Comparison of ENCODE assay signal across 21 cellular contexts in the genomic region with DNA sequence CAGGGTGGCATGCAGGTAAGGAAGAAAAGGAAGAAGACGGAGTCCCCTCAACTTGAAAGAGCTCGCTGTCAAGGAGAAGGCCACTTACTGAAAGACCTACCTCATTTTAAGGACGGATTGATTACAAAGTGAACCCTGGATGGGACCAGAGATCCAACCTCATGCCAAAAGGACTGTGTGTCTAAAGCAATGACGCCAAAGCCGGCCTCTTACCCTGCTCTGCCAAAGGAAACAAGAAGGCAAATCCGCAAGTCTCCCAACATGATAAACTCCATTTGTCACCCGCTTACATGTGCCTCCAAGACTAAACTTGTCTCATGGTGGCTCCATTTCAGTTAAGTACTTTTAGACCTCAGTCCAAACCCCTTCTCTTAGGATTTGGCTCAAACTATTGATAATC.
DNase-seq lines count a peak whose midpoint lies in the region; ATAC-seq and TF ChIP-seq lines count a peak whose summit lies in the region.
"Had no signal": no experiment of that assay in that cellular context is flagged by ENCODE, and none has a peak within 500 bp of the region (broad histone marks: within the 10 kb centered on the region; RNA-seq: fewer than 3 reads in every experiment).

No MANE protein-coding gene starts in this region.

- peaks cover 42% of the 10 kb centered on the region for H3K4me1 Mint-ChIP-seq in activated CD4-positive, alpha-beta T cell treated with anti-CD3 and anti-CD28 coated beads, Interleukin-2, amount 10 ng/mL, durations not matched to agents 24 days and 14 days
- peaks cover 36% of the 10 kb centered on the region for H3K4me1 Mint-ChIP-seq in activated CD4-positive, alpha-beta T cell treated with anti-CD3 and anti-CD28 coated beads, Interleukin-2, amount 10 ng/mL, durations not matched to agents 7 days and 5 days
- peaks cover 83% of the 10 kb centered on the region for H3K4me1 Mint-ChIP-seq in stimulated activated naive CD8-positive, alpha-beta T cell treated with anti-CD3 and anti-CD28 coated beads, Interleukin-15, Interleukin-2, amounts not matched to agents 100 ng/mL and 50 ng/mL, for 24 hours (ENCODE audit: low read depth)
- H3K4me1 Mint-ChIP-seq in stimulated activated naive CD8-positive, alpha-beta T cell treated with anti-CD3 and anti-CD28 coated beads, Interleukin-15, amount 100 ng/mL, for 72 hours = peaks cover 58% of the 10 kb centered on the region
- peaks cover 45% of the 10 kb centered on the region for H3K4me1 Mint-ChIP-seq in nephron
- H3K4me1 Mint-ChIP-seq in T-helper 17 cell = peaks cover 26% of the 10 kb centered on the region

- no peak for ATAC-seq in stimulated activated naive CD8-positive, alpha-beta T cell treated with anti-CD3 and anti-CD28 coated beads, Interleukin-15, amount 100 ng/mL, for 72 hours
- ATAC-seq in T-helper 17 cell = no peak
- no peak for ATAC-seq in GM21515 (IDR thresholded peaks at IDR 0.05; ENCODE audit: unreplicated experiment)
- ATAC-seq: GM23338 had no signal

- intact Hi-C loops in activated CD4-positive, alpha-beta T cell treated with anti-CD3 and anti-CD28 coated beads, Interleukin-2, amount 10 ng/mL, durations not matched to agents 24 days and 14 days (cut with micrococcal nuclease) = no loop called here

- CTCF ChIA-PET in activated CD4-positive, alpha-beta T cell treated with anti-CD3 and anti-CD28 coated beads, Interleukin-2, amount 10 ng/mL, durations not matched to agents 7 days and 5 days (lab: Charles Lee) = interaction anchor here (0.6 to 2.0 kb wide), 2 partner anchors 10 to 1230 kb away, joined by 4 to 8 read pairs; no protein-coding TSS in a partner anchor

- peak; percentile 37 for DNase-seq in activated CD4-positive, alpha-beta T cell treated with anti-CD3 and anti-CD28 coated beads, Interleukin-2, amount 10 ng/mL, durations not matched to agents 24 days and 14 days
- DNase-seq in activated CD4-positive, alpha-beta T cell treated with anti-CD3 and anti-CD28 coated beads, Interleukin-2, amount 10 ng/mL, durations not matched to agents 7 days and 5 days = no peak
- no peak for DNase-seq in stimulated activated naive CD8-positive, alpha-beta T cell treated with anti-CD3 and anti-CD28 coated beads, Interleukin-15, amount 100 ng/mL, for 72 hours
- DNase-seq in T-helper 17 cell = no peak
- DNase-seq: 8988T; AML-193; C1 segment of cervical spinal cord; Calu3; CD8-positive, alpha-beta memory T cell; DMS153; HCEC 1CT; Kasumi-1; NCI-H1694; NCI-H2081; NCI-H2171; NCI-H526; SHP77 had no signal

- H3K27me3 Mint-ChIP-seq in activated CD4-positive, alpha-beta T cell treated with anti-CD3 and anti-CD28 coated beads, Interleukin-2, amount 10 ng/mL, durations not matched to agents 24 days and 14 days = no peaks in the 10 kb centered on the region
- no peaks in the 10 kb centered on the region for H3K27me3 Mint-ChIP-seq in activated CD4-positive, alpha-beta T cell treated with anti-CD3 and anti-CD28 coated beads, Interleukin-2, amount 10 ng/mL, durations not matched to agents 7 days and 5 days
- H3K27me3 Mint-ChIP-seq in stimulated activated naive CD8-positive, alpha-beta T cell treated with anti-CD3 and anti-CD28 coated beads, Interleukin-15, Interleukin-2, amounts not matched to agents 100 ng/mL and 50 ng/mL, for 24 hours = no peaks in the 10 kb centered on the region
- H3K27me3 Mint-ChIP-seq in stimulated activated naive CD8-positive, alpha-beta T cell treated with anti-CD3 and anti-CD28 coated beads, Interleukin-15, amount 100 ng/mL, for 72 hours = no peaks in the 10 kb centered on the region
- H3K27me3 Mint-ChIP-seq in nephron (ENCODE audit: low read depth) (no peaks in the 10 kb centered on the region), T-helper 17 cell (no peaks in the 10 kb centered on the region)
- H3K27me3 Mint-ChIP-seq: CD8-positive, alpha-beta memory T cell had no signal

- H3K9me3 Mint-ChIP-seq in activated CD4-positive, alpha-beta T cell treated with anti-CD3 and anti-CD28 coated beads, Interleukin-2, amount 10 ng/mL, durations not matched to agents 24 days and 14 days = peaks cover 3% of the 10 kb centered on the region
- H3K9me3 Mint-ChIP-seq in activated CD4-positive, alpha-beta T cell treated with anti-CD3 and anti-CD28 coated beads, Interleukin-2, amount 10 ng/mL, durations not matched to agents 7 days and 5 days = no peaks in the 10 kb centered on the region
- no peaks in the 10 kb centered on the region for H3K9me3 Mint-ChIP-seq in stimulated activated naive CD8-positive, alpha-beta T cell treated with anti-CD3 and anti-CD28 coated beads, Interleukin-15, Interleukin-2, amounts not matched to agents 100 ng/mL and 50 ng/mL, for 24 hours
- H3K9me3 Mint-ChIP-seq in stimulated activated naive CD8-positive, alpha-beta T cell treated with anti-CD3 and anti-CD28 coated beads, Interleukin-15, amount 100 ng/mL, for 72 hours = no peaks in the 10 kb centered on the region
- no peaks in the 10 kb centered on the region for H3K9me3 Mint-ChIP-seq in nephron
- H3K9me3 Mint-ChIP-seq: CD8-positive, alpha-beta memory T cell; GM23338 had no signal

- no peak overlapping the region for H3K27ac Mint-ChIP-seq in activated CD4-positive, alpha-beta T cell treated with anti-CD3 and anti-CD28 coated beads, Interleukin-2, amount 10 ng/mL, durations not matched to agents 24 days and 14 days
- H3K27ac Mint-ChIP-seq in activated CD4-positive, alpha-beta T cell treated with anti-CD3 and anti-CD28 coated beads, Interleukin-2, amount 10 ng/mL, durations not matched to agents 7 days and 5 days = no peak overlapping the region
- H3K27ac Mint-ChIP-seq in stimulated activated naive CD8-positive, alpha-beta T cell treated with anti-CD3 and anti-CD28 coated beads, Interleukin-15, Interleukin-2, amounts not matched to agents 100 ng/mL and 50 ng/mL, for 24 hours = peak overlapping the region; percentile 67
- H3K27ac Mint-ChIP-seq in stimulated activated naive CD8-positive, alpha-beta T cell treated with anti-CD3 and anti-CD28 coated beads, Interleukin-15, amount 100 ng/mL, for 72 hours = no peak overlapping the region
- H3K27ac Mint-ChIP-seq in nephron = peak overlapping the region in 2 of 3 experiments; percentile 71 to 98
- no peak overlapping the region for H3K27ac Mint-ChIP-seq in T-helper 17 cell
- H3K27ac Mint-ChIP-seq: GM23338 had no signal

- H3K4me3 Mint-ChIP-seq in activated CD4-positive, alpha-beta T cell treated with anti-CD3 and anti-CD28 coated beads, Interleukin-2, amount 10 ng/mL, durations not matched to agents 24 days and 14 days = no peak overlapping the region
- no peak overlapping the region for H3K4me3 Mint-ChIP-seq in activated CD4-positive, alpha-beta T cell treated with anti-CD3 and anti-CD28 coated beads, Interleukin-2, amount 10 ng/mL, durations not matched to agents 7 days and 5 days
- no peak overlapping the region for H3K4me3 Mint-ChIP-seq in stimulated activated naive CD8-positive, alpha-beta T cell treated with anti-CD3 and anti-CD28 coated beads, Interleukin-15, Interleukin-2, amounts not matched to agents 100 ng/mL and 50 ng/mL, for 24 hours
- no peak overlapping the region for H3K4me3 Mint-ChIP-seq in stimulated activated naive CD8-positive, alpha-beta T cell treated with anti-CD3 and anti-CD28 coated beads, Interleukin-15, amount 100 ng/mL, for 72 hours
- no peak overlapping the region for H3K4me3 Mint-ChIP-seq in nephron
- H3K4me3 Mint-ChIP-seq in T-helper 17 cell = no peak overlapping the region
- H3K4me3 Mint-ChIP-seq: CD8-positive, alpha-beta memory T cell; GM23338 had no signal

- POLR2A ChIA-PET in activated CD4-positive, alpha-beta T cell treated with anti-CD3 and anti-CD28 coated beads, Interleukin-2, amount 10 ng/mL, durations not matched to agents 7 days and 5 days (lab: Charles Lee) = no interaction called here

- H3K9me3 ChIP-seq in T-helper 17 cell (ENCODE audit: control insufficient read depth, low read length, poor library complexity, severe bottlenecking) = no peaks in the 10 kb centered on the region

- TF ChIP-seq CTCF in nephron (IDR thresholded peaks at IDR 0.05; ENCODE audit: unreplicated experiment in 3 of 3) = no peak

- H3K36me3 Mint-ChIP-seq in activated CD4-positive, alpha-beta T cell treated with anti-CD3 and anti-CD28 coated beads, Interleukin-2, amount 10 ng/mL, durations not matched to agents 24 days and 14 days (ENCODE audit: low read depth) = peaks cover 20% of the 10 kb centered on the region
- H3K36me3 Mint-ChIP-seq in activated CD4-positive, alpha-beta T cell treated with anti-CD3 and anti-CD28 coated beads, Interleukin-2, amount 10 ng/mL, durations not matched to agents 7 days and 5 days (ENCODE audit: low read depth) = peaks cover 38% of the 10 kb centered on the region
- H3K36me3 Mint-ChIP-seq in stimulated activated naive CD8-positive, alpha-beta T cell treated with anti-CD3 and anti-CD28 coated beads, Interleukin-15, Interleukin-2, amounts not matched to agents 100 ng/mL and 50 ng/mL, for 24 hours (ENCODE audit: low read depth) = peaks cover 46% of the 10 kb centered on the region
- H3K36me3 Mint-ChIP-seq in nephron (ENCODE audit: low read depth) (peaks cover 12% of the 10 kb centered on the region), T-helper 17 cell (ENCODE audit: low read depth) (no peaks in the 10 kb centered on the region)

Comparison
In these comparisons a context has a peak if more than half of its experiments do, and no peak if none do; other contexts are left out.
1. H3K27ac Mint-ChIP-seq: peak in stimulated activated naive CD8-positive, alpha-beta T cell treated with anti-CD3 and anti-CD28 coated beads, Interleukin-15, Interleukin-2, amounts not matched to agents 100 ng/mL and 50 ng/mL, for 24 hours (single experiment) and nephron (2 of 3); none in activated CD4-positive, alpha-beta T cell treated with anti-CD3 and anti-CD28 coated beads, Interleukin-2, amount 10 ng/mL, durations not matched to agents 24 days and 14 days (single experiment), activated CD4-positive, alpha-beta T cell treated with anti-CD3 and anti-CD28 coated beads, Interleukin-2, amount 10 ng/mL, durations not matched to agents 7 days and 5 days (single experiment), stimulated activated naive CD8-positive, alpha-beta T cell treated with anti-CD3 and anti-CD28 coated beads, Interleukin-15, amount 100 ng/mL, for 72 hours (0 of 2) and T-helper 17 cell (single experiment).